ENCODE assay signal across 1 cellular context in genomic region chr6:21986703-21987102, GRCh38.
TF ChIP-seq lines count a peak whose summit lies in the region.

No MANE protein-coding gene starts in this region.

TF ChIP-seq in GM23338, 12 proteins besides CTCF, POLR2A, EP300 and RAD21 (continued from another document):
- TF ChIP-seq ZNF462 (CRISPR knock-in tag; IDR thresholded peaks at IDR 0.05) (no peak), STAT1 (IDR thresholded peaks at IDR 0.05; ENCODE audit: unreplicated experiment) (no peak), NANOG (IDR thresholded peaks at IDR 0.05; ENCODE audit: borderline replicate concordance) (no peak)
